ENCODE assay signal across 9 cellular contexts in genomic region chr4:1172971-1173757, GRCh38. TPM values are rescaled to one million over a fixed set of nuclear protein-coding genes. Genes with fewer than 3 reads are reported as not detected.
DNase-seq lines count a peak whose midpoint lies in the region; ATAC-seq, FAIRE-seq and TF ChIP-seq lines count a peak whose summit lies in the region.
"Had no signal": no experiment of that assay in that cellular context is flagged by ENCODE, and none has a peak within 500 bp of the region (broad histone marks: within the 10 kb centered on the region; RNA-seq: fewer than 3 reads in every experiment).

No MANE protein-coding gene starts in this region.

- H3K14ac ChIP-seq in H1 (ENCODE audit: insufficient read length), result no peak overlapping the region

- H3K18ac ChIP-seq in H1 (ENCODE audit: extremely low read depth, low read length), result peak overlapping the region; percentile 62; the same call in 1 of the 2 replicates

- H3K36me3 ChIP-seq in H1 (ENCODE audit: control insufficient read depth in 2 of 4, insufficient read depth in 4 of 4, low read length in 3 of 4), result peaks cover 0 to 6% (median 0%) of the 10 kb centered on the region in 4 experiments; a peak in 1 of 8 replicates
- peaks cover 0 to 10% (median under 1%) of the 10 kb centered on the region in 4 donors for H3K36me3 ChIP-seq in right lobe of liver
- no peaks in the 10 kb centered on the region for H3K36me3 ChIP-seq in testis (ENCODE audit: low read depth, missing control alignments)

- H2BK20ac ChIP-seq in H1 (ENCODE audit: low read length), result no peak overlapping the region

- H3K23ac ChIP-seq in H1 (ENCODE audit: insufficient read length), result no peak overlapping the region

- no peaks in the 10 kb centered on the region for H3K79me1 ChIP-seq in H1 (ENCODE audit: low read depth, low read length)

- no peaks in the 10 kb centered on the region for H3K9me3 Mint-ChIP-seq in HFFc6
- H3K9me3 Mint-ChIP-seq in activated T-cell treated with anti-CD3 and anti-CD28 coated beads, Interleukin-2, amount 50 U/mL, for 72 hours, result no peaks in the 10 kb centered on the region

- CTCF ChIA-PET in H1 (lab: Charles Lee; ENCODE audit: partially characterized antibody), result interaction anchor here (0.6 to 2.0 kb wide), 4 partner anchors 27 to 180 kb away, joined by 3 to 6 read pairs (median 4); no protein-coding TSS in a partner anchor

- peak overlapping the region; percentile 49 to 68 for H3K4me2 ChIP-seq in H1 (ENCODE audit: insufficient read depth in 1 of 2, low read depth in 2 of 2, low read length in 2 of 2)

- H2BK5ac ChIP-seq in H1 (ENCODE audit: low read depth, low read length), result no peak overlapping the region

- peak overlapping the region; percentile 69 for H3K27ac Mint-ChIP-seq in HFFc6
- no peak overlapping the region for H3K27ac Mint-ChIP-seq in activated T-cell treated with anti-CD3 and anti-CD28 coated beads, Interleukin-2, amount 50 U/mL, for 72 hours

- TF ChIP-seq EP300 in H1 (IDR thresholded peaks at IDR 0.05; ENCODE audit: borderline replicate concordance in 1 of 2, low read depth in 2 of 2, low read length in 2 of 2), result no peak

- H3K9me3 ChIP-seq in H1 (ENCODE audit: insufficient read depth in 2 of 2, low read depth in 1 of 2, low read length in 1 of 2) (peaks cover 0 to 7% of the 10 kb centered on the region in 2 experiments; a peak in 1 of 4 replicates), right lobe of liver (no peaks in the 10 kb centered on the region), testis (no peaks in the 10 kb centered on the region)

- peaks cover 7% of the 10 kb centered on the region; the same call in 1 of the 2 replicates for H3K23me2 ChIP-seq in H1 (ENCODE audit: low read depth, low read length)

- H4K5ac ChIP-seq in H1 (ENCODE audit: insufficient read length, low read depth, low read length), result no peak overlapping the region

- no peak overlapping the region for H3K4me3 Mint-ChIP-seq in HFFc6
- H3K4me3 Mint-ChIP-seq in activated T-cell treated with anti-CD3 and anti-CD28 coated beads, Interleukin-2, amount 50 U/mL, for 72 hours, result peak overlapping the region in 1 of 2 donors; percentile 44

- TF ChIP-seq CTCF in HFFc6 (IDR thresholded peaks at IDR 0.05), result no peak
- no peak for TF ChIP-seq CTCF in H1 (IDR thresholded peaks at IDR 0.05; ENCODE audit: control extremely low read depth in 1 of 3, insufficient read depth in 1 of 3, low read depth in 1 of 3, low read length in 3 of 3)
- TF ChIP-seq CTCF in right lobe of liver (IDR thresholded peaks at IDR 0.05), result no peak
- no peak for TF ChIP-seq CTCF in testis (IDR thresholded peaks at IDR 0.05)

- H3K27me3 Mint-ChIP-seq in HFFc6 (ENCODE audit: insufficient read depth), result no peaks in the 10 kb centered on the region
- peaks cover 16% of the 10 kb centered on the region for H3K27me3 Mint-ChIP-seq in activated T-cell treated with anti-CD3 and anti-CD28 coated beads, Interleukin-2, amount 50 U/mL, for 72 hours (ENCODE audit: low read depth)

- H3K4me3 ChIP-seq in H1 (ENCODE audit: extremely low read depth in 1 of 4, insufficient read depth in 2 of 4, low read depth in 3 of 4, low read length in 4 of 4) (peak overlapping the region in 2 of 4 experiments; percentile 3 to 42; a peak in 5 of 8 replicates), right lobe of liver (peak overlapping the region; percentile 7 to 39 (median 25)), testis (no peak overlapping the region)

- no peaks in the 10 kb centered on the region; a peak in 1 of 4 replicates for H3K79me2 ChIP-seq in H1 (ENCODE audit: control insufficient read depth in 1 of 2, insufficient read depth in 2 of 2, low read length in 2 of 2)

- peak overlapping the region; percentile 4 for H4K8ac ChIP-seq in H1 (ENCODE audit: extremely low read depth, insufficient read depth, low read length)

- H2BK15ac ChIP-seq in H1 (ENCODE audit: low read length), result no peak overlapping the region

- peak; percentile 64 for DNase-seq in HFFc6
- no peak for DNase-seq in H1 (ENCODE audit: low read depth in 1 of 2, low spot score in 2 of 2)
- DNase-seq in right lobe of liver, result peak in 2 of 3 donors; percentile 79 to 82
- peak; percentile 57 for DNase-seq in testis
- no peak for DNase-seq in activated T-cell treated with anti-CD3 and anti-CD28 coated beads, Interleukin-2, amount 50 U/mL, for 72 hours
- no peak for DNase-seq in superior temporal gyrus (ENCODE audit: extremely low spot score)
- DNase-seq in NOMO-1 treated with DMSO at 0.1 percent for 48 hours (lab: John Stamatoyannopoulos, UW; ENCODE audit: unreplicated experiment), result no peak

- no peak overlapping the region for H3K4ac ChIP-seq in H1 (replicated peaks; ENCODE audit: insufficient read length, low read depth, low read length)

- no peak overlapping the region for H2BK12ac ChIP-seq in H1 (ENCODE audit: low read depth, low read length)

- H3K9ac ChIP-seq in H1 (replicated peaks in 1 of 4; ENCODE audit: extremely low read depth in 1 of 4, low read depth in 3 of 4, low read length in 3 of 4), result no peak overlapping the region

- H2BK120ac ChIP-seq in H1 (replicated peaks; ENCODE audit: low read depth, low read length), result no peak overlapping the region

- H3K4me1 ChIP-seq in H1 (replicated peaks in 1 of 4; ENCODE audit: control insufficient read depth in 3 of 4, insufficient read depth in 4 of 4, low read length in 3 of 4), result peaks cover 0 to 16% (median 5%) of the 10 kb centered on the region in 4 experiments; a peak in 5 of 7 replicates
- H3K4me1 ChIP-seq in right lobe of liver, result peaks cover 0 to 47% (median 15%) of the 10 kb centered on the region in 4 donors
- peaks cover 16% of the 10 kb centered on the region for H3K4me1 ChIP-seq in testis

- H3K27ac ChIP-seq in H1 (ENCODE audit: low read depth, low read length), result no peak overlapping the region
- peak overlapping the region; percentile 89 to 98 (median 97) for H3K27ac ChIP-seq in right lobe of liver
- no peak overlapping the region for H3K27ac ChIP-seq in testis

- no peak overlapping the region for H2AK5ac ChIP-seq in H1 (ENCODE audit: low read depth, low read length)

- TF ChIP-seq POLR2A in H1 (IDR thresholded peaks at IDR 0.05; ENCODE audit: control extremely low read depth in 1 of 2, low read depth in 2 of 2, low read length in 2 of 2) (no peak), right lobe of liver (IDR thresholded peaks at IDR 0.05) (no peak), testis (IDR thresholded peaks at IDR 0.05) (no peak)

- no peak for TF ChIP-seq RAD21 in H1 (IDR thresholded peaks at IDR 0.05 in 1 of 2, conservative IDR thresholded peaks at IDR 0.05 in 1 of 2; ENCODE audit: low read depth in 2 of 2, low read length in 2 of 2)

- H3K4me1 Mint-ChIP-seq in HFFc6 (ENCODE audit: low read depth), result peaks cover 10% of the 10 kb centered on the region
- H3K4me1 Mint-ChIP-seq in activated T-cell treated with anti-CD3 and anti-CD28 coated beads, Interleukin-2, amount 50 U/mL, for 72 hours (ENCODE audit: low read depth), result peaks cover 1% of the 10 kb centered on the region

- FAIRE-seq in H1 (lab: Jason Lieb, UNC), result no peak
- FAIRE-seq: astrocyte had no signal

- intact Hi-C loops in right lobe of liver (cut with DNase I), result no loop called here
- intact Hi-C loops in testis (cut with DNase I; ENCODE audit: low total_unique reads), result no loop called here

- H3K56ac ChIP-seq in H1 (replicated peaks; ENCODE audit: insufficient read length, low read depth, low read length), result no peak overlapping the region

- 57% methylated on average over 19 of the region's 20 CpGs; no CpG with 5 or more reads in 1 of the 2 experiments for WGBS in H1 (ENCODE audit: extremely low coverage in 1 of 2, insufficient coverage in 1 of 2, insufficient read length in 1 of 2, insufficient replicate concordance in 2 of 2, low coverage in 1 of 2, low lambda C conversion rate in 2 of 2, missing lambda C conversion rate in 1 of 2), 2 experiments
- WGBS in right lobe of liver (ENCODE audit: insufficient coverage, low coverage, low lambda C conversion rate, missing lambda C conversion rate), result 19% methylated on average over 12 of the region's 20 CpGs
- WGBS in testis, 2 donors, result 33 to 54% methylated on average over 14 to 20 of the region's 20 CpGs

- no peaks in the 10 kb centered on the region for H3K36me3 Mint-ChIP-seq in HFFc6 (ENCODE audit: low read depth)
- H3K36me3 Mint-ChIP-seq in activated T-cell treated with anti-CD3 and anti-CD28 coated beads, Interleukin-2, amount 50 U/mL, for 72 hours (ENCODE audit: insufficient read depth in 2 of 2), result no peaks in the 10 kb centered on the region

- ATAC-seq in right lobe of liver (peak; percentile 60 to 72 (median 68)), GM18520 (IDR thresholded peaks at IDR 0.05; ENCODE audit: unreplicated experiment) (no peak)
- no peak for ATAC-seq in activated T-cell treated with anti-CD3 and anti-CD28 coated beads, Interleukin-2, amount 50 U/mL, for 72 hours (replicated peaks in 1 of 2)

- no peak overlapping the region for H4K91ac ChIP-seq in H1 (replicated peaks; ENCODE audit: insufficient read length, low read length)

- POLR2A ChIA-PET in H1 (lab: Charles Lee; ENCODE audit: partially characterized antibody), result interaction anchor here (0.5 to 0.8 kb wide), 2 partner anchors 76 to 120 kb away, joined by 3 to 5 read pairs; partner anchors contain the start of gene CTBP1

- 0 out of 2 replicates have a peak overlapping the region, but pooled peaks have one; percentile 29 for H2AFZ ChIP-seq in H1 (ENCODE audit: low read length)

- H3K27me3 ChIP-seq in H1 (replicated peaks in 1 of 4; ENCODE audit: control insufficient read depth in 3 of 4, extremely low read depth in 1 of 4, insufficient read depth in 3 of 4, low read length in 3 of 4) (peaks cover 46 to 60% (median 55%) of the 10 kb centered on the region in 4 experiments), right lobe of liver (no peaks in the 10 kb centered on the region), testis (no peaks in the 10 kb centered on the region)

- peaks cover 7 to 22% of the 10 kb centered on the region in 2 experiments for H4K20me1 ChIP-seq in H1 (replicated peaks in 1 of 2; ENCODE audit: control insufficient read depth in 1 of 2, insufficient read depth in 2 of 2, low read length in 2 of 2)

RNA-seq across cellular contexts. Expression of gene SPON2, which starts 0.8 kb away (rescaled TPM):
- 10 to 100 TPM; 12.0 to 53.5 (median 48.2) TPM for total RNA-seq in HFFc6 (2021; fragmentation: NEBNext Ultra II Directional; extraction: Animal tissue kit (Norgen Biotek cat#: 25700))
- 2.8 and 3.2 TPM in 2 replicates for total RNA-seq in H1 (2021; fragmentation: NEBNext Ultra II Directional; extraction: Animal tissue kit (Norgen Biotek cat#: 25700))
- polyA plus RNA-seq in H1 (2011; rRNA removed) (2.8 and 5.2 TPM in 2 replicates), testis (ENCODE audit: insufficient read depth, low read depth, low replicate concordance) (21.4 TPM)
- 3.7 TPM for polyA plus RNA-seq in H1 (2011; cell fraction: cytosol; rRNA removed)
- polyA plus RNA-seq in H1 (2011; cell fraction: nucleus; rRNA removed), result 16.5 TPM
- polyA plus RNA-seq in H1 (2012, experiment 1 of 2), result 1.8 to 3.9 TPM (median 3.1 TPM) in 4 replicates
- polyA plus RNA-seq in H1 (2012, experiment 2 of 2), result 2.1 TPM
- polyA plus RNA-seq in H1 (2013, experiment 1 of 2), result 4.0 TPM
- polyA plus RNA-seq in H1 (2013, experiment 2 of 2), result 3.3 TPM
- polyA minus RNA-seq in H1 (2011; rRNA and poly(A)+ RNA removed), result 0.15 and 0.79 TPM in 2 replicates
- 4.3 TPM for polyA minus RNA-seq in H1 (2011; cell fraction: cytosol; rRNA and poly(A)+ RNA removed)
- polyA minus RNA-seq in H1 (2011; cell fraction: nucleus; rRNA and poly(A)+ RNA removed), result 5.1 TPM
- total RNA-seq in right lobe of liver (100 to 1,000 TPM in 3 of 6 experiments, 10 to 100 TPM in 3; 41.9 to 138 (median 99.9) TPM), testis (1 to 10 TPM; 5.6 to 7.1 TPM)
- 1 to 10 TPM; 7.0 to 8.2 TPM for total RNA-seq in activated T-cell treated with anti-CD3 and anti-CD28 coated beads, Interleukin-2, amount 50 U/mL, for 72 hours

RNA-seq across cellular contexts. Expression of gene RNF212, which starts 59.8 kb away (rescaled TPM):
- total RNA-seq in HFFc6 (2021; fragmentation: NEBNext Ultra II Directional; extraction: Animal tissue kit (Norgen Biotek cat#: 25700)), result not detected
- total RNA-seq in H1 (2021; fragmentation: NEBNext Ultra II Directional; extraction: Animal tissue kit (Norgen Biotek cat#: 25700)), result 3.4 and 3.9 TPM in 2 replicates
- 3.7 and 5.4 TPM in 2 replicates for polyA plus RNA-seq in H1 (2011; rRNA removed)
- 4.5 TPM for polyA plus RNA-seq in H1 (2011; cell fraction: cytosol; rRNA removed)
- polyA plus RNA-seq in H1 (2011; cell fraction: nucleus; rRNA removed), result 8.3 TPM
- polyA plus RNA-seq in H1 (2012, experiment 1 of 2), result 4.8 to 8.3 TPM (median 7.1 TPM) in 4 replicates
- 3.2 TPM for polyA plus RNA-seq in H1 (2012, experiment 2 of 2)
- 5.7 TPM for polyA plus RNA-seq in H1 (2013, experiment 1 of 2)
- 6.7 TPM for polyA plus RNA-seq in H1 (2013, experiment 2 of 2)
- 0.82 and 4.0 TPM in 2 replicates for polyA minus RNA-seq in H1 (2011; rRNA and poly(A)+ RNA removed)
- 4.0 TPM for polyA minus RNA-seq in H1 (2011; cell fraction: cytosol; rRNA and poly(A)+ RNA removed)
- 4.8 TPM for polyA minus RNA-seq in H1 (2011; cell fraction: nucleus; rRNA and poly(A)+ RNA removed)
- 1 to 10 TPM in 1 of 6 experiments, under 1 TPM in 3, not detected in 2; 0.29 to 1.2 (median 0.50) TPM for total RNA-seq in right lobe of liver
- 10 to 100 TPM; 33.6 to 40.3 TPM for total RNA-seq in testis
- 21.0 TPM for polyA plus RNA-seq in testis (ENCODE audit: insufficient read depth, low read depth, low replicate concordance)
- total RNA-seq in activated T-cell treated with anti-CD3 and anti-CD28 coated beads, Interleukin-2, amount 50 U/mL, for 72 hours, result 1 to 10 TPM; 2.3 to 3.9 TPM

Comparison
In these comparisons a context has a peak if more than half of its experiments do, and no peak if none do; other contexts are left out.
1. DNase-seq: peak in HFFc6 (single experiment), right lobe of liver (2 of 3) and testis (single experiment); none in H1 (0 of 2), activated T-cell treated with anti-CD3 and anti-CD28 coated beads, Interleukin-2, amount 50 U/mL, for 72 hours (0 of 2), superior temporal gyrus (single experiment) and NOMO-1 treated with DMSO at 0.1 percent for 48 hours (single experiment).
2. H3K27ac ChIP-seq: peak in right lobe of liver (3 of 3); none in H1 (single experiment) and testis (0 of 2).
3. H3K4me3 ChIP-seq: peak in right lobe of liver (3 of 3); none in testis (0 of 2).
4. ATAC-seq: peak in right lobe of liver (4 of 4); none in GM18520 (single experiment) and activated T-cell treated with anti-CD3 and anti-CD28 coated beads, Interleukin-2, amount 50 U/mL, for 72 hours (0 of 2).